Comparison of ENCODE assay signal across 1 cellular context in the genomic region with DNA sequence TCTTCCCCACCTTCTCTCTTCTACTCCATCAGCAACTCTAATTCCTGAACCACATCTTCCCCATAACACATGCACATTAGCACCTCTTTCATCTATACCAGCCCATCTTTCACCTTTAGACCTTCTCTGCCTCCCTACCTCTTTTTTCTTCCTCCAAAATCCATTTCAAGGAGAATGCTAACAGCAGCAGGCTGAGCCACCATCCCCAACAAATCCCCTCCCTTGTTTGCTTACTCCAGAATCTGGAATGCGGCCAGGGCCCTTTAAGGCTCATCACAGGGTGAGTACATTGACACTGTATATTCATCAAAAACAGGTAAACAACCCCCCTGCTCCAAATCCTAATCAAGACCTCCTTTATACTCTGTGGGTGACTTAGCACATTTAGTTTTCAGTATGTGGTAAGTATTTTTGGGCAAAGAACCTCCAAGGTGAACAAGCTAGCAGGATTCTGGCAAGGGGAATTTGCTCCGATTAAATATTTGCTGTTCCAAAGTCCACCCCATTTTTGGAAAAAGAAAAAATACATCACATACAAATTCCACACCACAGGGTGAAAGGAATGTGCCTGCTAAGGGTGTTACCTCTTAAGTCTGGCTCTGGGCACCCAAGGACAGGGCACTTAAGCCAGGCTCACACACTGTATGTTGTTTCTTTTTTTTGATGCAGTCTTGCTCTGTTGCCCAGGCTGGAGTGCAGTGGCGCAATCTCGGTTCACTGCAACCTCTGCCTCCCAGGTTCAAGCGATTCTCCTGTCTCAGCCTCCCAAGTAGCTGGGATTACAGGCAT.
TF ChIP-seq lines count a peak whose summit lies in the region.

No MANE protein-coding gene starts in this region.

TF ChIP-seq in HepG2, 621 proteins besides CTCF, POLR2A, EP300 and RAD21 (continued from another document and continues in another):
- TF ChIP-seq, protein P1, sequence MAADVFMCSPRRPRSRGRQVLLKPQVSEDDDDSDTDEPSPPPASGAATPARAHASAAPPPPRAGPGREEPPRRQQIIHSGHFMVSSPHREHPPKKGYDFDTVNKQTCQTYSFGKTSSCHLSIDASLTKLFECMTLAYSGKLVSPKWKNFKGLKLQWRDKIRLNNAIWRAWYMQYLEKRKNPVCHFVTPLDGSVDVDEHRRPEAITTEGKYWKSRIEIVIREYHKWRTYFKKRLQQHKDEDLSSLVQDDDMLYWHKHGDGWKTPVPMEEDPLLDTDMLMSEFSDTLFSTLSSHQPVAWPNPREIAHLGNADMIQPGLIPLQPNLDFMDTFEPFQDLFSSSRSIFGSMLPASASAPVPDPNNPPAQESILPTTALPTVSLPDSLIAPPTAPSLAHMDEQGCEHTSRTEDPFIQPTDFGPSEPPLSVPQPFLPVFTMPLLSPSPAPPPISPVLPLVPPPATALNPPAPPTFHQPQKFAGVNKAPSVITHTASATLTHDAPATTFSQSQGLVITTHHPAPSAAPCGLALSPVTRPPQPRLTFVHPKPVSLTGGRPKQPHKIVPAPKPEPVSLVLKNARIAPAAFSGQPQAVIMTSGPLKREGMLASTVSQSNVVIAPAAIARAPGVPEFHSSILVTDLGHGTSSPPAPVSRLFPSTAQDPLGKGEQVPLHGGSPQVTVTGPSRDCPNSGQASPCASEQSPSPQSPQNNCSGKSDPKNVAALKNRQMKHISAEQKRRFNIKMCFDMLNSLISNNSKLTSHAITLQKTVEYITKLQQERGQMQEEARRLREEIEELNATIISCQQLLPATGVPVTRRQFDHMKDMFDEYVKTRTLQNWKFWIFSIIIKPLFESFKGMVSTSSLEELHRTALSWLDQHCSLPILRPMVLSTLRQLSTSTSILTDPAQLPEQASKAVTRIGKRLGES (CRISPR knock-in tag; IDR thresholded peaks at IDR 0.05; ENCODE audit: borderline replicate concordance): no peak
- TF ChIP-seq SUZ12 (IDR thresholded peaks at IDR 0.05; ENCODE audit: low read depth, low read length) (no peak), ASH2L (IDR thresholded peaks at IDR 0.05; ENCODE audit: insufficient read length, low read depth, low read length) (peak; percentile 86), SOX6 (IDR thresholded peaks at IDR 0.05) (no peak), SOX6 (CRISPR knock-in tag; IDR thresholded peaks at IDR 0.05) (peak; percentile 93), DR1 (CRISPR knock-in tag; IDR thresholded peaks at IDR 0.05) (no peak), HMG20B (CRISPR knock-in tag; conservative IDR thresholded peaks at IDR 0.05) (peak; percentile 58), MIER2 (CRISPR knock-in tag; IDR thresholded peaks at IDR 0.05) (0 out of 2 replicates have a peak, but pooled peaks have one; percentile 36), SMARCC2 (IDR thresholded peaks at IDR 0.05) (no peak), DNMT1 (CRISPR knock-in tag; IDR thresholded peaks at IDR 0.05) (no peak), ZBTB21 (CRISPR knock-in tag; IDR thresholded peaks at IDR 0.05) (no peak), TOPORS (CRISPR knock-in tag; IDR thresholded peaks at IDR 0.05) (peak; percentile 77), SRY (CRISPR knock-in tag; IDR thresholded peaks at IDR 0.05) (no peak), ARNT2 (CRISPR knock-in tag; IDR thresholded peaks at IDR 0.05; ENCODE audit: low read depth) (peak; percentile 26), ISX (CRISPR knock-in tag; conservative IDR thresholded peaks at IDR 0.05) (no peak), HDAC2 (CRISPR knock-in tag; IDR thresholded peaks at IDR 0.05) (peak; percentile 81), FOXA1 (IDR thresholded peaks at IDR 0.05) (peak; percentile 75), FOXA1 (CRISPR knock-in tag; IDR thresholded peaks at IDR 0.05) (peak; percentile 79), HNF4G (IDR thresholded peaks at IDR 0.05; ENCODE audit: borderline replicate concordance, low read depth, low read length) (peak; percentile 82), HNF4G (CRISPR knock-in tag; IDR thresholded peaks at IDR 0.05; ENCODE audit: borderline replicate concordance, low read depth) (peak; percentile 44; the same call in 1 of the 2 replicates), RCOR2 (CRISPR knock-in tag; IDR thresholded peaks at IDR 0.05) (peak; percentile 73), SP4 (CRISPR knock-in tag; IDR thresholded peaks at IDR 0.05) (no peak), FIP1L1 (IDR thresholded peaks at IDR 0.05; ENCODE audit: borderline replicate concordance, insufficient read depth, low read depth, low read length) (no peak)
- TF ChIP-seq, protein P2, sequence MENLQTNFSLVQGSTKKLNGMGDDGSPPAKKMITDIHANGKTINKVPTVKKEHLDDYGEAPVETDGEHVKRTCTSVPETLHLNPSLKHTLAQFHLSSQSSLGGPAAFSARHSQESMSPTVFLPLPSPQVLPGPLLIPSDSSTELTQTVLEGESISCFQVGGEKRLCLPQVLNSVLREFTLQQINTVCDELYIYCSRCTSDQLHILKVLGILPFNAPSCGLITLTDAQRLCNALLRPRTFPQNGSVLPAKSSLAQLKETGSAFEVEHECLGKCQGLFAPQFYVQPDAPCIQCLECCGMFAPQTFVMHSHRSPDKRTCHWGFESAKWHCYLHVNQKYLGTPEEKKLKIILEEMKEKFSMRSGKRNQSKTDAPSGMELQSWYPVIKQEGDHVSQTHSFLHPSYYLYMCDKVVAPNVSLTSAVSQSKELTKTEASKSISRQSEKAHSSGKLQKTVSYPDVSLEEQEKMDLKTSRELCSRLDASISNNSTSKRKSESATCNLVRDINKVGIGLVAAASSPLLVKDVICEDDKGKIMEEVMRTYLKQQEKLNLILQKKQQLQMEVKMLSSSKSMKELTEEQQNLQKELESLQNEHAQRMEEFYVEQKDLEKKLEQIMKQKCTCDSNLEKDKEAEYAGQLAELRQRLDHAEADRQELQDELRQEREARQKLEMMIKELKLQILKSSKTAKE (CRISPR knock-in tag; IDR thresholded peaks at IDR 0.05; ENCODE audit: borderline replicate concordance): 0 out of 2 replicates have a peak, but pooled peaks have one; percentile 22
- TF ChIP-seq, protein P3, sequence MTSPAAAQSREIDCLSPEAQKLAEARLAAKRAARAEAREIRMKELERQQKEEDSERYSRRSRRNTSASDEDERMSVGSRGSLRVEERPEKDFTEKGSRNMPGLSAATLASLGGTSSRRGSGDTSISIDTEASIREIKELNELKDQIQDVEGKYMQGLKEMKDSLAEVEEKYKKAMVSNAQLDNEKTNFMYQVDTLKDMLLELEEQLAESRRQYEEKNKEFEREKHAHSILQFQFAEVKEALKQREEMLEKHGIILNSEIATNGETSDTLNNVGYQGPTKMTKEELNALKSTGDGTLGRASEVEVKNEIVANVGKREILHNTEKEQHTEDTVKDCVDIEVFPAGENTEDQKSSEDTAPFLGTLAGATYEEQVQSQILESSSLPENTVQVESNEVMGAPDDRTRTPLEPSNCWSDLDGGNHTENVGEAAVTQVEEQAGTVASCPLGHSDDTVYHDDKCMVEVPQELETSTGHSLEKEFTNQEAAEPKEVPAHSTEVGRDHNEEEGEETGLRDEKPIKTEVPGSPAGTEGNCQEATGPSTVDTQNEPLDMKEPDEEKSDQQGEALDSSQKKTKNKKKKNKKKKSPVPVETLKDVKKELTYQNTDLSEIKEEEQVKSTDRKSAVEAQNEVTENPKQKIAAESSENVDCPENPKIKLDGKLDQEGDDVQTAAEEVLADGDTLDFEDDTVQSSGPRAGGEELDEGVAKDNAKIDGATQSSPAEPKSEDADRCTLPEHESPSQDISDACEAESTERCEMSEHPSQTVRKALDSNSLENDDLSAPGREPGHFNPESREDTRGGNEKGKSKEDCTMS (CRISPR knock-in tag; conservative IDR thresholded peaks at IDR 0.05): no peak
- TF ChIP-seq, protein P4, sequence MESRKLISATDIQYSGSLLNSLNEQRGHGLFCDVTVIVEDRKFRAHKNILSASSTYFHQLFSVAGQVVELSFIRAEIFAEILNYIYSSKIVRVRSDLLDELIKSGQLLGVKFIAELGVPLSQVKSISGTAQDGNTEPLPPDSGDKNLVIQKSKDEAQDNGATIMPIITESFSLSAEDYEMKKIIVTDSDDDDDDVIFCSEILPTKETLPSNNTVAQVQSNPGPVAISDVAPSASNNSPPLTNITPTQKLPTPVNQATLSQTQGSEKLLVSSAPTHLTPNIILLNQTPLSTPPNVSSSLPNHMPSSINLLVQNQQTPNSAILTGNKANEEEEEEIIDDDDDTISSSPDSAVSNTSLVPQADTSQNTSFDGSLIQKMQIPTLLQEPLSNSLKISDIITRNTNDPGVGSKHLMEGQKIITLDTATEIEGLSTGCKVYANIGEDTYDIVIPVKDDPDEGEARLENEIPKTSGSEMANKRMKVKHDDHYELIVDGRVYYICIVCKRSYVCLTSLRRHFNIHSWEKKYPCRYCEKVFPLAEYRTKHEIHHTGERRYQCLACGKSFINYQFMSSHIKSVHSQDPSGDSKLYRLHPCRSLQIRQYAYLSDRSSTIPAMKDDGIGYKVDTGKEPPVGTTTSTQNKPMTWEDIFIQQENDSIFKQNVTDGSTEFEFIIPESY (CRISPR knock-in tag; IDR thresholded peaks at IDR 0.05): 0 out of 2 replicates have a peak, but pooled peaks have one; percentile 31
- TF ChIP-seq, protein P5, sequence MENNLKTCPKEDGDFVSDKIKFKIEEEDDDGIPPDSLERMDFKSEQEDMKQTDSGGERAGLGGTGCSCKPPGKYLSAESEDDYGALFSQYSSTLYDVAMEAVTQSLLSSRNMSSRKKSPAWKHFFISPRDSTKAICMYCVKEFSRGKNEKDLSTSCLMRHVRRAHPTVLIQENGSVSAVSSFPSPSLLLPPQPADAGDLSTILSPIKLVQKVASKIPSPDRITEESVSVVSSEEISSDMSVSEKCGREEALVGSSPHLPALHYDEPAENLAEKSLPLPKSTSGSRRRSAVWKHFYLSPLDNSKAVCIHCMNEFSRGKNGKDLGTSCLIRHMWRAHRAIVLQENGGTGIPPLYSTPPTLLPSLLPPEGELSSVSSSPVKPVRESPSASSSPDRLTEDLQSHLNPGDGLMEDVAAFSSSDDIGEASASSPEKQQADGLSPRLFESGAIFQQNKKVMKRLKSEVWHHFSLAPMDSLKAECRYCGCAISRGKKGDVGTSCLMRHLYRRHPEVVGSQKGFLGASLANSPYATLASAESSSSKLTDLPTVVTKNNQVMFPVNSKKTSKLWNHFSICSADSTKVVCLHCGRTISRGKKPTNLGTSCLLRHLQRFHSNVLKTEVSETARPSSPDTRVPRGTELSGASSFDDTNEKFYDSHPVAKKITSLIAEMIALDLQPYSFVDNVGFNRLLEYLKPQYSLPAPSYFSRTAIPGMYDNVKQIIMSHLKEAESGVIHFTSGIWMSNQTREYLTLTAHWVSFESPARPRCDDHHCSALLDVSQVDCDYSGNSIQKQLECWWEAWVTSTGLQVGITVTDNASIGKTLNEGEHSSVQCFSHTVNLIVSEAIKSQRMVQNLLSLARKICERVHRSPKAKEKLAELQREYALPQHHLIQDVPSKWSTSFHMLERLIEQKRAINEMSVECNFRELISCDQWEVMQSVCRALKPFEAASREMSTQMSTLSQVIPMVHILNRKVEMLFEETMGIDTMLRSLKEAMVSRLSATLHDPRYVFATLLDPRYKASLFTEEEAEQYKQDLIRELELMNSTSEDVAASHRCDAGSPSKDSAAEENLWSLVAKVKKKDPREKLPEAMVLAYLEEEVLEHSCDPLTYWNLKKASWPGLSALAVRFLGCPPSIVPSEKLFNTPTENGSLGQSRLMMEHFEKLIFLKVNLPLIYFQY (CRISPR knock-in tag; IDR thresholded peaks at IDR 0.05; ENCODE audit: borderline replicate concordance): no peak
- TF ChIP-seq, protein P6, sequence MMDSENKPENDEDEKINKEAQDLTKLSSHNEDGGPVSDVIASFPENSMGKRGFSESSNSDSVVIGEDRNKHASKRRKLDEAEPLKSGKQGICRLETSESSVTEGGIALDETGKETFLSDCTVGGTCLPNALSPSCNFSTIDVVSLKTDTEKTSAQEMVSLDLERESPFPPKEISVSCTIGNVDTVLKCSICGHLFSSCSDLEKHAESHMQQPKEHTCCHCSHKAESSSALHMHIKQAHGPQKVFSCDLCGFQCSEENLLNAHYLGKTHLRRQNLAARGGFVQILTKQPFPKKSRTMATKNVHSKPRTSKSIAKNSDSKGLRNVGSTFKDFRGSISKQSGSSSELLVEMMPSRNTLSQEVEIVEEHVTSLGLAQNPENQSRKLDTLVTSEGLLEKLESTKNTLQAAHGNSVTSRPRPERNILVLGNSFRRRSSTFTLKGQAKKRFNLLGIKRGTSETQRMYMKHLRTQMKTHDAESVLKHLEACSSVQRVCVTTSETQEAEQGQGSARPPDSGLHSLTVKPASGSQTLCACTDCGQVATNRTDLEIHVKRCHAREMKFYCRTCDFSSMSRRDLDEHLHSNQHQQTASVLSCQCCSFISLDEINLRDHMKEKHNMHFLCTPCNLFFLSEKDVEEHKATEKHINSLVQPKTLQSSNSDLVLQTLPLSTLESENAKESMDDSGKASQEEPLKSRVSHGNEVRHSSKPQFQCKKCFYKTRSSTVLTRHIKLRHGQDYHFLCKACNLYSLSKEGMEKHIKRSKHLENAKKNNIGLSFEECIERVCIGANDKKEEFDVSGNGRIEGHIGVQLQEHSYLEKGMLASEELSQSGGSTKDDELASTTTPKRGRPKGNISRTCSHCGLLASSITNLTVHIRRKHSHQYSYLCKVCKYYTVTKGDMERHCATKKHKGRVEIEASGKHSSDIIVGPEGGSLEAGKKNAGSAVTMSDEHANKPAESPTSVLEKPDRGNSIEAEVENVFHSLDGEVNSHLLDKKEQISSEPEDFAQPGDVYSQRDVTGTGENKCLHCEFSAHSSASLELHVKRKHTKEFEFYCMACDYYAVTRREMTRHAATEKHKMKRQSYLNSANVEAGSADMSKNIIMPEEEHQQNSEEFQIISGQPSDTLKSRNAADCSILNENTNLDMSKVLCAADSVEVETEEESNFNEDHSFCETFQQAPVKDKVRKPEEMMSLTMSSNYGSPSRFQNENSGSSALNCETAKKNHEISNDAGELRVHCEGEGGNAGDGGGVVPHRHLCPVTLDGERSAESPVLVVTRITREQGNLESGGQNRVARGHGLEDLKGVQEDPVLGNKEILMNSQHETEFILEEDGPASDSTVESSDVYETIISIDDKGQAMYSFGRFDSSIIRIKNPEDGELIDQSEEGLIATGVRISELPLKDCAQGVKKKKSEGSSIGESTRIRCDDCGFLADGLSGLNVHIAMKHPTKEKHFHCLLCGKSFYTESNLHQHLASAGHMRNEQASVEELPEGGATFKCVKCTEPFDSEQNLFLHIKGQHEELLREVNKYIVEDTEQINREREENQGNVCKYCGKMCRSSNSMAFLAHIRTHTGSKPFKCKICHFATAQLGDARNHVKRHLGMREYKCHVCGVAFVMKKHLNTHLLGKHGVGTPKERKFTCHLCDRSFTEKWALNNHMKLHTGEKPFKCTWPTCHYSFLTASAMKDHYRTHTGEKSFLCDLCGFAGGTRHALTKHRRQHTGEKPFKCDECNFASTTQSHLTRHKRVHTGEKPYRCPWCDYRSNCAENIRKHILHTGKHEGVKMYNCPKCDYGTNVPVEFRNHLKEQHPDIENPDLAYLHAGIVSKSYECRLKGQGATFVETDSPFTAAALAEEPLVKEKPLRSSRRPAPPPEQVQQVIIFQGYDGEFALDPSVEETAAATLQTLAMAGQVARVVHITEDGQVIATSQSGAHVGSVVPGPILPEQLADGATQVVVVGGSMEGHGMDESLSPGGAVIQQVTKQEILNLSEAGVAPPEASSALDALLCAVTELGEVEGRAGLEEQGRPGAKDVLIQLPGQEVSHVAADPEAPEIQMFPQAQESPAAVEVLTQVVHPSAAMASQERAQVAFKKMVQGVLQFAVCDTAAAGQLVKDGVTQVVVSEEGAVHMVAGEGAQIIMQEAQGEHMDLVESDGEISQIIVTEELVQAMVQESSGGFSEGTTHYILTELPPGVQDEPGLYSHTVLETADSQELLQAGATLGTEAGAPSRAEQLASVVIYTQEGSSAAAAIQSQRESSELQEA (CRISPR knock-in tag; IDR thresholded peaks at IDR 0.05; ENCODE audit: not compliant biosample characterization): no peak
- TF ChIP-seq, protein P7, sequence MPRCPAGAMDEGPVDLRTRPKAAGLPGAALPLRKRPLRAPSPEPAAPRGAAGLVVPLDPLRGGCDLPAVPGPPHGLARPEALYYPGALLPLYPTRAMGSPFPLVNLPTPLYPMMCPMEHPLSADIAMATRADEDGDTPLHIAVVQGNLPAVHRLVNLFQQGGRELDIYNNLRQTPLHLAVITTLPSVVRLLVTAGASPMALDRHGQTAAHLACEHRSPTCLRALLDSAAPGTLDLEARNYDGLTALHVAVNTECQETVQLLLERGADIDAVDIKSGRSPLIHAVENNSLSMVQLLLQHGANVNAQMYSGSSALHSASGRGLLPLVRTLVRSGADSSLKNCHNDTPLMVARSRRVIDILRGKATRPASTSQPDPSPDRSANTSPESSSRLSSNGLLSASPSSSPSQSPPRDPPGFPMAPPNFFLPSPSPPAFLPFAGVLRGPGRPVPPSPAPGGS (CRISPR knock-in tag; IDR thresholded peaks at IDR 0.05): no peak
